Comparison of ENCODE assay signal across 8 cellular contexts in the genomic region with DNA sequence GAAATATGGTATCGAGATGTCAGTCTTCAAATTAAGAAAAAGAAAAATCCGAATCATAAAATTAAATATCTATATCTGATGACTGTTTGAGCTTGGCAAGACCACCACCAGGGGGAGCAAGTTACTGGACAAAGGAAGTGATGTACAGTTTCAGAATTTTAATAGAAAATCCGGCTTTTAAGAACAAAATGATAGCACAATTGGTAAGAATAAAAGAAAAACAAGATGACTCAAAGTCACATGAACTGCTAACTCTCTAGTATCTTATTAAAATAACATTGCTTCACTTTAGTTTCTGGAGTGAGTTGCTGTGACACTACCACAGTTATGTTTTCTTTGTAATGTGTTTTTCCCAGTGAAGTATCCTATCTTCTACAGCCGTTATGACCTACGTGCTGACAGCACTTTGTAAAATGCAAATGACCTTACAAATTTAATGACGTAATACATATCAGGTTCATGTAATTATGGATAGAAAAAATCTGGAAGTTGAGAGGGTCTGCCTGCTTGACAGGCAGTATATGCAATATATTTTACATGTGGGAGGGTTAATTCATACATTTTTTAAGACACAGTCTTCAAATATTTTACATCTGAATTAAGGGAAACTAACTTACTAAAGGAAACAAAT.
A peak's percentile ranks its signal among the peaks of the same experiment; 100 is the strongest.
DNase-seq lines count a peak whose midpoint lies in the region; ATAC-seq, FAIRE-seq and TF ChIP-seq lines count a peak whose summit lies in the region.

No MANE protein-coding gene starts in this region.

- H3K4me1 ChIP-seq in ascending aorta (no peaks in the 10 kb centered on the region), stomach (no peaks in the 10 kb centered on the region)

- TF ChIP-seq CTCF in ascending aorta (IDR thresholded peaks at IDR 0.05) (peak in 2 of 3 experiments; percentile 50 to 56), stomach (IDR thresholded peaks at IDR 0.05) (peak in 4 of 7 experiments; percentile 40 to 70 (median 50))

- intact Hi-C loops in ascending aorta (cut with DNase I) (loop anchor here (10.0 kb wide), 1 partner anchor 1147 kb away; no protein-coding TSS in a partner anchor), stomach (cut with DNase I; ENCODE audit: low total_unique reads) (loop anchor here (10.0 kb wide), 1 partner anchor 1157 kb away; no protein-coding TSS in a partner anchor)

- H3K27ac ChIP-seq in ascending aorta (no peak overlapping the region), stomach (no peak overlapping the region)

- WGBS in stomach, 5 donors: 24 to 32% (median 25%) methylated on average over 6 of the region's 6 CpGs

- TF ChIP-seq POLR2A in stomach (IDR thresholded peaks at IDR 0.05): no peak

- no peak overlapping the region for H3K4me3 ChIP-seq in ascending aorta
- H3K4me3 ChIP-seq in stomach: no peak overlapping the region

- FAIRE-seq in islet of Langerhans (lab: Jason Lieb, UNC): peak; percentile 95

- peak; percentile 11 for DNase-seq in DMS114 treated with DMSO at 0.1 percent for 48 hours (lab: John Stamatoyannopoulos, UW; ENCODE audit: unreplicated experiment)
- DNase-seq in NCI-H1694 (lab: John Stamatoyannopoulos, UW): peak; percentile 2
- no peak for DNase-seq in ascending aorta (ENCODE audit: low spot score in 2 of 2)
- DNase-seq in stomach: peak; percentile 56

- ATAC-seq in GM19397 (IDR thresholded peaks at IDR 0.05; ENCODE audit: unreplicated experiment): peak; percentile 53
- no peak for ATAC-seq in GM19328 (IDR thresholded peaks at IDR 0.05; ENCODE audit: unreplicated experiment)
- ATAC-seq in HG03139 (IDR thresholded peaks at IDR 0.05; ENCODE audit: unreplicated experiment): no peak

- no peak for TF ChIP-seq EP300 in stomach (IDR thresholded peaks at IDR 0.05)

- H3K36me3 ChIP-seq in ascending aorta (no peaks in the 10 kb centered on the region), stomach (no peaks in the 10 kb centered on the region)

- no peaks in the 10 kb centered on the region for H3K9me3 ChIP-seq in ascending aorta
- no peaks in the 10 kb centered on the region for H3K9me3 ChIP-seq in stomach

- H3K27me3 ChIP-seq in ascending aorta (no peaks in the 10 kb centered on the region), stomach (no peaks in the 10 kb centered on the region)

Comparison
In these comparisons a context has a peak if more than half of its experiments do, and no peak if none do; other contexts are left out.
1. DNase-seq: peak in DMS114 treated with DMSO at 0.1 percent for 48 hours (single experiment), NCI-H1694 (single experiment) and stomach (single experiment); none in ascending aorta (0 of 2).